Comparison of ENCODE assay signal across 8 cellular contexts in the genomic region with DNA sequence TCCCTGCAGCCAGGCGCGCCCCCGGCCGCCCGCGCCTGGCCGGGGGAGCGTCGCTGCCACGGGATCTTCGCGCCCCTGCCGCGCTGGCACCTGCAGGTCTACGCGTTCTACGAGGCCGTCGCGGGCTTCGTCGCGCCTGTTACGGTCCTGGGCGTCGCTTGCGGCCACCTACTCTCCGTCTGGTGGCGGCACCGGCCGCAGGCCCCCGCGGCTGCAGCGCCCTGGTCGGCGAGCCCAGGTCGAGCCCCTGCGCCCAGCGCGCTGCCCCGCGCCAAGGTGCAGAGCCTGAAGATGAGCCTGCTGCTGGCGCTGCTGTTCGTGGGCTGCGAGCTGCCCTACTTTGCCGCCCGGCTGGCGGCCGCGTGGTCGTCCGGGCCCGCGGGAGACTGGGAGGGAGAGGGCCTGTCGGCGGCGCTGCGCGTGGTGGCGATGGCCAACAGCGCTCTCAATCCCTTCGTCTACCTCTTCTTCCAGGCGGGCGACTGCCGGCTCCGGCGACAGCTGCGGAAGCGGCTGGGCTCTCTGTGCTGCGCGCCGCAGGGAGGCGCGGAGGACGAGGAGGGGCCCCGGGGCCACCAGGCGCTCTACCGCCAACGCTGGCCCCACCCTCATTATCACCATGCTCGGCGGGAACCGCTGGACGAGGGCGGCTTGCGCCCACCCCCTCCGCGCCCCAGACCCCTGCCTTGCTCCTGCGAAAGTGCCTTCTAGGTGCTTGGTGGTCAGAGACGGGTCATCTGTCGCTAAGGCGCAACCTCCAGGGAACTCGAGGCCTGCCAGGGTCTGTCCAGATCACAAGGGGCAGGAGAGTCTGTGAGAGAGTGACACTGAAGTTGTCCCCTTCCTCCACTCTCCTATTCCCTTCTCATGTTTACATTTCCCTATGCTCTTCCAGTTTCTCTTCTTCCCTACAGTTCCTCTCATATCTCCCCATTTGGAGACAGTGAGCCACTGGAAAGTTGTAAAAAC. TPM values are rescaled to one million over a fixed set of nuclear protein-coding genes. Genes with fewer than 3 reads are reported as not detected.
DNase-seq lines count a peak whose midpoint lies in the region; ATAC-seq and TF ChIP-seq lines count a peak whose summit lies in the region.

No MANE protein-coding gene starts in this region.

- TF ChIP-seq CTCF in AG10803 (conservative IDR thresholded peaks at IDR 0.05; ENCODE audit: low read length) (no peak), spleen (IDR thresholded peaks at IDR 0.05 in 8 of 11, conservative IDR thresholded peaks at IDR 0.05 in 3 of 11) (no peak)

- H3K9ac ChIP-seq in adipocyte (ENCODE audit: low read length), result peak overlapping the region; percentile 63

- intact Hi-C loops in spleen (cut with DNase I; ENCODE audit: low total_unique reads), result no loop called here

- H3K36me3 ChIP-seq in adipocyte (ENCODE audit: control insufficient read depth, insufficient read depth, low read length, severe bottlenecking) (no peaks in the 10 kb centered on the region), spleen (no peaks in the 10 kb centered on the region)

- no peak for TF ChIP-seq POLR2A in spleen (IDR thresholded peaks at IDR 0.05)

- ATAC-seq in GM18909 (IDR thresholded peaks at IDR 0.05; ENCODE audit: poor library complexity, unreplicated experiment) (peak; percentile 46), HG03159 (IDR thresholded peaks at IDR 0.05; ENCODE audit: unreplicated experiment) (peak; percentile 44)

- H3K4me1 ChIP-seq in adipocyte (ENCODE audit: control insufficient read depth, insufficient read depth, low read length) (peaks cover 24% of the 10 kb centered on the region), spleen (peaks cover 7 to 42% (median 34%) of the 10 kb centered on the region in 6 donors)

- H3K9me3 ChIP-seq in adipocyte (ENCODE audit: control insufficient read depth, low read length) (no peaks in the 10 kb centered on the region), iPS-18c (ENCODE audit: control insufficient read depth, insufficient read depth, low read length) (peaks cover 2% of the 10 kb centered on the region), spleen (no peaks in the 10 kb centered on the region)

- peak; percentile 9 for DNase-seq in AG10803 (ENCODE audit: low read depth)
- peak; percentile 58 for DNase-seq in SK-N-DZ (ENCODE audit: low spot score)
- DNase-seq in adipocyte (ENCODE audit: low read depth), result peak; percentile 38
- DNase-seq in spleen, result peak; percentile 84
- no peak for DNase-seq in A172 (ENCODE audit: low spot score)

- H3K4me3 ChIP-seq in AG10803 (ENCODE audit: low read length), result peak overlapping the region; percentile 45
- H3K4me3 ChIP-seq in adipocyte (ENCODE audit: low read length), result peak overlapping the region; percentile 81
- H3K4me3 ChIP-seq in iPS-18c (ENCODE audit: insufficient read depth, low read depth, low read length), result peak overlapping the region; percentile 53
- peak overlapping the region; percentile 53 to 74 (median 68) for H3K4me3 ChIP-seq in spleen

- 3 to 12% (median 4%) methylated on average over 18 to 92 of the region's 92 CpGs for WGBS in spleen, 5 donors

- H3K27ac ChIP-seq in spleen, result peak overlapping the region in 6 of 8 donors; percentile 44 to 72 (median 62)

- H3K27me3 ChIP-seq in adipocyte (replicated peaks; ENCODE audit: control insufficient read depth, insufficient read depth, low read length), result no peaks in the 10 kb centered on the region
- peaks cover 0 to 22% (median 0%) of the 10 kb centered on the region in 7 donors for H3K27me3 ChIP-seq in spleen (replicated peaks in 1 of 7)

RNA-seq across cellular contexts. Expression of gene GPR150, which starts 1.3 kb away (rescaled TPM):
- 0.23 and 0.31 TPM in 2 replicates for polyA plus RNA-seq in SK-N-DZ (2014; cell fraction: cytosol; rRNA removed)
- 0.32 and 0.57 TPM in 2 replicates for polyA plus RNA-seq in SK-N-DZ (2014; cell fraction: nucleus; rRNA removed)
- total RNA-seq in spleen, result under 1 TPM in 5 of 7 donors, not detected in 2; 0.23 to 0.83 (median 0.38) TPM
- 1 to 10 TPM in 1 of 3 donors, under 1 TPM in 2; 0.70 to 1.1 (median 0.83) TPM for polyA plus RNA-seq in spleen
- not detected in 2 replicates for total RNA-seq in A172 (2014; rRNA removed; shearing (Covaris generic))

RNA-seq across cellular contexts. Expression of gene RFESD, which starts 25.4 kb away (rescaled TPM):
- polyA plus RNA-seq in SK-N-DZ (2014; cell fraction: cytosol; rRNA removed), result 4.9 and 9.8 TPM in 2 replicates
- 4.4 and 6.3 TPM in 2 replicates for polyA plus RNA-seq in SK-N-DZ (2014; cell fraction: nucleus; rRNA removed)
- total RNA-seq in spleen, result 1 to 10 TPM; 2.2 to 6.5 (median 3.6) TPM
- 1 to 10 TPM; 1.3 to 3.2 (median 2.5) TPM for polyA plus RNA-seq in spleen
- 5.3 and 7.1 TPM in 2 replicates for total RNA-seq in A172 (2014; rRNA removed; shearing (Covaris generic))
